37 cellular contexts compared by ENCODE assay signal in genomic region chr1:24588573-24588972, GRCh38. TPM values are rescaled to one million over a fixed set of nuclear protein-coding genes. Genes with fewer than 3 reads are reported as not detected.
"Had no signal": no experiment of that assay in that cellular context is flagged by ENCODE, and none has a peak within 500 bp of the region (broad histone marks: within the 10 kb centered on the region; RNA-seq: fewer than 3 reads in every experiment).

No MANE protein-coding gene starts in this region.

- H3K4me1 ChIP-seq: adrenal gland, breast epithelium had no signal

- H3K9me3 ChIP-seq: adrenal gland, body of pancreas, breast epithelium had no signal

- H3K4me3 Mint-ChIP-seq: activated B cell treated with CpG ODN at 0.5 μM for 24 hours; activated CD4-positive, alpha-beta memory T cell treated with anti-CD3 and anti-CD28 coated beads for 36 hours; activated CD4-positive, alpha-beta T cell treated with anti-CD3 and anti-CD28 coated beads, Interleukin-2, amount 10 ng/mL, durations not matched to agents 24 days and 14 days; activated CD8-positive, alpha-beta T cell treated with anti-CD3 and anti-CD28 coated beads for 36 hours; activated naive CD4-positive, alpha-beta T cell treated with anti-CD3 and anti-CD28 coated beads for 36 hours; activated naive CD8-positive, alpha-beta T cell treated with anti-CD3 and anti-CD28 coated beads for 36 hours; activated T-cell treated with anti-CD3 and anti-CD28 coated beads, Interleukin-2, amount 50 U/mL, for 4 hours; activated T-cell treated with anti-CD3 and anti-CD28 coated beads, Interleukin-2, amount 50 U/mL, for 72 hours; activated T-helper 1 cell treated with anti-CD3 and anti-CD28 coated beads, Interleukin-12 subunit alpha, Interleukin-12 subunit beta, Interleukin-2, Interleukin-4 antibody, amounts not matched to agents 30 ng/mL and 10 ng/mL and 1 ng/mL, durations not matched to agents 14 hours and 24 hours and 36 hours; activated T-helper 17 cell treated with anti-CD3 and anti-CD28 coated beads, Interleukin-2, amount 50 U/mL, for 72 hours; T-helper 1 cell treated with Interleukin-12 subunit alpha and Interleukin-12 subunit beta and Interleukin-4 antibody, amounts not matched to agents 30 μg/mL and 1 μg/mL, for 36 hours; T-helper 2 cell treated with Interferon-gamma antibody and Interleukin-4, amounts not matched to agents 5 μg/mL and 100 μg/mL, for 36 hours had no signal

- H3K27me3 ChIP-seq: adrenal gland, body of pancreas, brain microvascular endothelial cell, breast epithelium had no signal

- H3K27ac Mint-ChIP-seq: activated B cell treated with CpG ODN at 0.5 μM for 24 hours; activated CD4-positive, alpha-beta memory T cell treated with anti-CD3 and anti-CD28 coated beads for 36 hours; activated CD4-positive, alpha-beta T cell treated with anti-CD3 and anti-CD28 coated beads, Interleukin-2, amount 10 ng/mL, durations not matched to agents 24 days and 14 days; activated CD8-positive, alpha-beta T cell treated with anti-CD3 and anti-CD28 coated beads for 36 hours; activated naive CD4-positive, alpha-beta T cell treated with anti-CD3 and anti-CD28 coated beads for 36 hours; activated naive CD4-positive, alpha-beta T cell treated with anti-CD3 and anti-CD28 coated beads, Interleukin-2, amount 50 U/mL, for 72 hours; activated naive CD8-positive, alpha-beta T cell treated with anti-CD3 and anti-CD28 coated beads for 36 hours; activated T-cell treated with anti-CD3 and anti-CD28 coated beads, Interleukin-2, amount 50 U/mL, for 72 hours; activated T-helper 1 cell treated with anti-CD3 and anti-CD28 coated beads, Interleukin-12 subunit alpha, Interleukin-12 subunit beta, Interleukin-2, Interleukin-4 antibody, amounts not matched to agents 30 ng/mL and 10 ng/mL and 1 ng/mL, durations not matched to agents 14 hours and 24 hours and 36 hours; activated T-helper 17 cell treated with anti-CD3 and anti-CD28 coated beads, Interleukin-2, amount 50 U/mL, for 72 hours; T-helper 1 cell treated with Interleukin-12 subunit alpha and Interleukin-12 subunit beta and Interleukin-4 antibody, amounts not matched to agents 30 μg/mL and 1 μg/mL, for 36 hours; T-helper 2 cell treated with Interferon-gamma antibody and Interleukin-4, amounts not matched to agents 5 μg/mL and 100 μg/mL, for 36 hours had no signal

- DNase-seq: activated B cell treated with CpG ODN at 0.5 μM for 24 hours; activated CD4-positive, alpha-beta memory T cell treated with anti-CD3 and anti-CD28 coated beads for 36 hours; activated CD4-positive, alpha-beta T cell treated with anti-CD3 and anti-CD28 coated beads for 4 hours; activated CD4-positive, alpha-beta T cell treated with anti-CD3 and anti-CD28 coated beads, Interleukin-2, amount 10 ng/mL, durations not matched to agents 24 days and 14 days; activated CD4-positive, alpha-beta T cell treated with anti-CD3 and anti-CD28 coated beads, Interleukin-2, amount 50 U/mL, for 1 hour; activated CD4-positive, alpha-beta T cell treated with anti-CD3 and anti-CD28 coated beads, Interleukin-2, amount 50 U/mL, for 4 hours; activated CD4-positive, CD25-positive, alpha-beta regulatory T cell treated with anti-CD3 and anti-CD28 coated beads, Interleukin-2, amount 50 U/mL, for 72 hours; activated CD8-positive, alpha-beta memory T cell treated with anti-CD3 and anti-CD28 coated beads, Interleukin-2, amount 50 U/mL, for 4 hours; activated CD8-positive, alpha-beta T cell treated with anti-CD3 and anti-CD28 coated beads for 36 hours; activated effector memory CD4-positive, alpha-beta T cell treated with anti-CD3 and anti-CD28 coated beads, Interleukin-2, amount 50 U/mL, for 16 hours; activated gamma-delta T cell treated with Interleukin-2 at 50 U/mL for 16 hours; activated naive CD4-positive, alpha-beta T cell; activated naive CD4-positive, alpha-beta T cell treated with anti-CD3 and anti-CD28 coated beads for 36 hours; activated naive CD4-positive, alpha-beta T cell treated with anti-CD3 and anti-CD28 coated beads, Interleukin-2, amount 50 U/mL, for 16 hours; activated naive CD8-positive, alpha-beta T cell treated with anti-CD3 and anti-CD28 coated beads for 36 hours; activated T-cell treated with anti-CD3 and anti-CD28 coated beads for 4 hours; activated T-cell treated with anti-CD3 and anti-CD28 coated beads, Interleukin-2, amount 50 U/mL, for 1 hour; activated T-cell treated with anti-CD3 and anti-CD28 coated beads, Interleukin-2, amount 50 U/mL, for 4 hours; activated T-cell treated with anti-CD3 and anti-CD28 coated beads, Interleukin-2, amount 50 U/mL, for 72 hours; adrenal gland; amniotic stem cell; aorta; body of pancreas; brain microvascular endothelial cell; central memory CD4-positive, alpha-beta T cell; T-helper 1 cell; T-helper 2 cell; T-helper 9 cell had no signal

- ATAC-seq: activated CD8-positive, alpha-beta T cell treated with anti-CD3 and anti-CD28 coated beads for 36 hours; activated naive CD4-positive, alpha-beta T cell treated with anti-CD3 and anti-CD28 coated beads, Interleukin-2, amount 50 U/mL, for 72 hours; activated T-cell treated with anti-CD3 and anti-CD28 coated beads, Interleukin-2, amount 50 U/mL, for 4 hours; activated T-cell treated with anti-CD3 and anti-CD28 coated beads, Interleukin-2, amount 50 U/mL, for 72 hours; activated T-helper 17 cell treated with anti-CD3 and anti-CD28 coated beads, Interleukin-2, amount 50 U/mL, for 72 hours; body of pancreas had no signal

- H3K36me3 Mint-ChIP-seq: activated CD4-positive, alpha-beta memory T cell treated with anti-CD3 and anti-CD28 coated beads for 36 hours; activated naive CD4-positive, alpha-beta T cell treated with anti-CD3 and anti-CD28 coated beads, Interleukin-2, amount 50 U/mL, for 72 hours; activated naive CD8-positive, alpha-beta T cell treated with anti-CD3 and anti-CD28 coated beads for 36 hours had no signal

- H3K36me3 ChIP-seq: adrenal gland, brain microvascular endothelial cell, breast epithelium had no signal

- H3K27ac ChIP-seq: adrenal gland, body of pancreas, brain microvascular endothelial cell, breast epithelium, VCaP had no signal

- H3K27me3 Mint-ChIP-seq: activated CD8-positive, alpha-beta T cell treated with anti-CD3 and anti-CD28 coated beads for 36 hours; activated naive CD8-positive, alpha-beta T cell treated with anti-CD3 and anti-CD28 coated beads for 36 hours; activated T-helper 17 cell treated with anti-CD3 and anti-CD28 coated beads, Interleukin-2, amount 50 U/mL, for 72 hours had no signal

- H3K4me3 ChIP-seq: adrenal gland, body of pancreas, breast epithelium had no signal

- H3K9me3 Mint-ChIP-seq: activated B cell treated with CpG ODN at 0.5 μM for 24 hours; activated CD4-positive, alpha-beta memory T cell treated with anti-CD3 and anti-CD28 coated beads for 36 hours; activated CD4-positive, alpha-beta T cell treated with anti-CD3 and anti-CD28 coated beads, Interleukin-2, amount 10 ng/mL, durations not matched to agents 24 days and 14 days; activated CD8-positive, alpha-beta T cell treated with anti-CD3 and anti-CD28 coated beads for 36 hours; activated naive CD4-positive, alpha-beta T cell treated with anti-CD3 and anti-CD28 coated beads for 36 hours; activated naive CD4-positive, alpha-beta T cell treated with anti-CD3 and anti-CD28 coated beads, Interleukin-2, amount 50 U/mL, for 72 hours; activated naive CD8-positive, alpha-beta T cell treated with anti-CD3 and anti-CD28 coated beads for 36 hours; activated T-cell treated with anti-CD3 and anti-CD28 coated beads, Interleukin-2, amount 50 U/mL, for 4 hours; activated T-cell treated with anti-CD3 and anti-CD28 coated beads, Interleukin-2, amount 50 U/mL, for 72 hours; activated T-helper 1 cell treated with anti-CD3 and anti-CD28 coated beads, Interleukin-12 subunit alpha, Interleukin-12 subunit beta, Interleukin-2, Interleukin-4 antibody, amounts not matched to agents 30 ng/mL and 10 ng/mL and 1 ng/mL, durations not matched to agents 14 hours and 24 hours and 36 hours; activated T-helper 17 cell treated with anti-CD3 and anti-CD28 coated beads, Interleukin-2, amount 50 U/mL, for 72 hours; T-helper 1 cell treated with Interleukin-12 subunit alpha and Interleukin-12 subunit beta and Interleukin-4 antibody, amounts not matched to agents 30 μg/mL and 1 μg/mL, for 36 hours; T-helper 2 cell treated with Interferon-gamma antibody and Interleukin-4, amounts not matched to agents 5 μg/mL and 100 μg/mL, for 36 hours had no signal

- H3K4me1 Mint-ChIP-seq: activated T-helper 17 cell treated with anti-CD3 and anti-CD28 coated beads, Interleukin-2, amount 50 U/mL, for 72 hours had no signal

RNA-seq across cellular contexts. Expression of gene NCMAP, which starts 32.7 kb away (rescaled TPM):
- total RNA-seq: activated B cell treated with CpG ODN at 0.5 μM for 24 hours; activated CD4-positive, alpha-beta T cell treated with anti-CD3 and anti-CD28 coated beads, Interleukin-2, amount 10 ng/mL, durations not matched to agents 24 days and 14 days; activated T-helper 1 cell treated with anti-CD3 and anti-CD28 coated beads, Interleukin-12 subunit alpha, Interleukin-12 subunit beta, Interleukin-2, Interleukin-4 antibody, amounts not matched to agents 30 ng/mL and 10 ng/mL and 1 ng/mL, durations not matched to agents 14 hours and 24 hours and 36 hours; activated T-helper 17 cell treated with anti-CD3 and anti-CD28 coated beads, Interleukin-2, amount 50 U/mL, for 72 hours; astrocyte; cardiac septum had no signal
